Comparison of ENCODE assay signal across 9 cellular contexts in genomic region chr1:71307451-71307850, GRCh38.
DNase-seq lines count a peak whose midpoint lies in the region; ATAC-seq and TF ChIP-seq lines count a peak whose summit lies in the region.
"Had no signal": no experiment of that assay in that cellular context is flagged by ENCODE, and none has a peak within 500 bp of the region (broad histone marks: within the 10 kb centered on the region; RNA-seq: fewer than 3 reads in every experiment).

No MANE protein-coding gene starts in this region.

- no peaks in the 10 kb centered on the region for H3K4me1 ChIP-seq in colonic mucosa
- no peaks in the 10 kb centered on the region for H3K4me1 ChIP-seq in neural progenitor cell

- peak; percentile 51 for DNase-seq in AG09309 (ENCODE audit: low read depth)
- peak; percentile 0 for DNase-seq in M059J (ENCODE audit: low read depth)
- peak; percentile 25 for DNase-seq in colonic mucosa
- no peak for DNase-seq in neural progenitor cell (ENCODE audit: low spot score)
- DNase-seq in GF-D8 (lab: John Stamatoyannopoulos, UW): no peak
- DNase-seq in SHP77 treated with DMSO at 0.1 percent for 48 hours (lab: John Stamatoyannopoulos, UW): no peak
- DNase-seq in omental fat pad (ENCODE audit: low spot score): no peak
- DNase-seq: activated CD8-positive, alpha-beta T cell treated with anti-CD3 and anti-CD28 coated beads for 36 hours had no signal

- H4K20me1 ChIP-seq in neural progenitor cell (ENCODE audit: low read depth): no peaks in the 10 kb centered on the region

- H3K36me3 ChIP-seq in colonic mucosa: no peaks in the 10 kb centered on the region
- H3K36me3 ChIP-seq in neural progenitor cell: no peaks in the 10 kb centered on the region

- peak; percentile 75 for ATAC-seq in GM21576 (IDR thresholded peaks at IDR 0.05; ENCODE audit: unreplicated experiment)
- ATAC-seq in omental fat pad (ENCODE audit: low FRiP score): no peak
- ATAC-seq: activated CD8-positive, alpha-beta T cell treated with anti-CD3 and anti-CD28 coated beads for 36 hours had no signal

- no peak overlapping the region for H3K27ac Mint-ChIP-seq in neural progenitor cell
- H3K27ac Mint-ChIP-seq: activated CD8-positive, alpha-beta T cell treated with anti-CD3 and anti-CD28 coated beads for 36 hours had no signal

- intact Hi-C loops in colonic mucosa (cut with DNase I): no loop called here

- no peak for TF ChIP-seq CTCF in AG09309 (IDR thresholded peaks at IDR 0.05; ENCODE audit: control insufficient read depth, insufficient read depth, low read depth, low read length, missing control alignments)
- TF ChIP-seq CTCF in colonic mucosa (IDR thresholded peaks at IDR 0.05): no peak
- TF ChIP-seq CTCF in neural progenitor cell (IDR thresholded peaks at IDR 0.05): no peak
- no peak for TF ChIP-seq CTCF in omental fat pad (IDR thresholded peaks at IDR 0.05)

- H3K79me2 ChIP-seq in neural progenitor cell (ENCODE audit: low read depth): no peaks in the 10 kb centered on the region

- no peak overlapping the region for H3K9ac ChIP-seq in colonic mucosa (ENCODE audit: low read depth in 2 of 2, low read length in 2 of 2)
- no peak overlapping the region for H3K9ac ChIP-seq in neural progenitor cell

- H3K4me1 Mint-ChIP-seq in neural progenitor cell: no peaks in the 10 kb centered on the region

- no peak overlapping the region for H3K4me3 Mint-ChIP-seq in neural progenitor cell
- H3K4me3 Mint-ChIP-seq: activated CD8-positive, alpha-beta T cell treated with anti-CD3 and anti-CD28 coated beads for 36 hours had no signal

- H3F3A ChIP-seq in neural progenitor cell (ENCODE audit: low read depth): no peaks in the 10 kb centered on the region

- H2AFZ ChIP-seq in neural progenitor cell (replicated peaks): no peak overlapping the region

- H3K27ac ChIP-seq in colonic mucosa (no peak overlapping the region), neural progenitor cell (no peak overlapping the region)

- H3K9me3 Mint-ChIP-seq in neural progenitor cell: no peaks in the 10 kb centered on the region
- H3K9me3 Mint-ChIP-seq: activated CD8-positive, alpha-beta T cell treated with anti-CD3 and anti-CD28 coated beads for 36 hours had no signal

- H3K27me3 ChIP-seq in colonic mucosa: no peaks in the 10 kb centered on the region
- no peaks in the 10 kb centered on the region for H3K27me3 ChIP-seq in neural progenitor cell

- no peak overlapping the region for H3K4me2 ChIP-seq in neural progenitor cell

- H3K9me3 ChIP-seq in colonic mucosa (no peaks in the 10 kb centered on the region), neural progenitor cell (ENCODE audit: low read depth) (no peaks in the 10 kb centered on the region)

- H3K36me3 Mint-ChIP-seq in neural progenitor cell: no peaks in the 10 kb centered on the region

- peaks cover 2% of the 10 kb centered on the region for H3K27me3 Mint-ChIP-seq in neural progenitor cell (ENCODE audit: insufficient read depth, low read depth)
- H3K27me3 Mint-ChIP-seq: activated CD8-positive, alpha-beta T cell treated with anti-CD3 and anti-CD28 coated beads for 36 hours had no signal

- H3K4me3 ChIP-seq in AG09309 (ENCODE audit: control insufficient read depth, low read depth, low read length) (no peak overlapping the region), colonic mucosa (no peak overlapping the region), neural progenitor cell (no peak overlapping the region)

Comparison
In these comparisons a context has a peak if more than half of its experiments do, and no peak if none do; other contexts are left out.
1. DNase-seq: peak in AG09309 (single experiment), M059J (single experiment) and colonic mucosa (single experiment); none in neural progenitor cell (single experiment), GF-D8 (single experiment), SHP77 treated with DMSO at 0.1 percent for 48 hours (single experiment) and omental fat pad (single experiment).